17 cellular contexts compared by ENCODE assay signal in genomic region chr15:101445109-101445508, GRCh38.
"Had no signal": no experiment of that assay in that cellular context is flagged by ENCODE, and none has a peak within 500 bp of the region (broad histone marks: within the 10 kb centered on the region; RNA-seq: fewer than 3 reads in every experiment).

No MANE protein-coding gene starts in this region.

- DNase-seq: effector memory CD8-positive, alpha-beta T cell; glutamatergic neuron; hippocampal formation; kidney glomerular epithelial cell; left lung; mesendoderm; naive B cell; occipital lobe; pancreas; sigmoid colon; stimulated activated CD4-positive, alpha-beta T cell treated with anti-CD3 and anti-CD28 coated beads, Interleukin-2, amount 100 ng/mL, for 48 hours; stimulated activated naive CD4-positive, alpha-beta T cell treated with Interleukin-2 at 50 U/mL for 16 hours; thyroid gland had no signal

- ATAC-seq: effector memory CD8-positive, alpha-beta T cell had no signal

- H3K4me3 ChIP-seq: esophagus muscularis mucosa, gastroesophageal sphincter, left lung, pancreas, sigmoid colon, skin epidermis, suprapubic skin, thyroid gland had no signal

- H3K27me3 ChIP-seq: esophagus muscularis mucosa, gastroesophageal sphincter, left lung, pancreas, sigmoid colon, suprapubic skin, thyroid gland had no signal

- H3K9me3 ChIP-seq: esophagus muscularis mucosa, left lung, pancreas, suprapubic skin, thyroid gland had no signal

- H3K27ac ChIP-seq: pancreas had no signal

- H3K4me1 ChIP-seq: sigmoid colon, thyroid gland had no signal

- H3K36me3 ChIP-seq: esophagus muscularis mucosa, gastroesophageal sphincter, left lung, pancreas, sigmoid colon, suprapubic skin, thyroid gland had no signal
